Comparison of ENCODE assay signal across 19 cellular contexts in genomic region chr5:140018920-140019644, GRCh38. TPM values are rescaled to one million over a fixed set of nuclear protein-coding genes. Genes with fewer than 3 reads are reported as not detected.
"Had no signal": no experiment of that assay in that cellular context is flagged by ENCODE, and none has a peak within 500 bp of the region (broad histone marks: within the 10 kb centered on the region; RNA-seq: fewer than 3 reads in every experiment).

No MANE protein-coding gene starts in this region.

- H3K4me1 Mint-ChIP-seq: activated CD8-positive, alpha-beta memory T cell treated with anti-CD3 and anti-CD28 coated beads, Interleukin-2, amount 10 ng/mL, durations not matched to agents 7 days and 5 days; activated naive CD4-positive, alpha-beta T cell treated with anti-CD3 and anti-CD28 coated beads, Interleukin-2, amount 10 ng/mL, durations not matched to agents 7 days and 5 days; endodermal cell; mesothelial cell of epicardium; nephron progenitor cell had no signal

- H3K4me3 Mint-ChIP-seq: activated CD4-positive, alpha-beta memory T cell treated with anti-CD3 and anti-CD28 coated beads for 36 hours; activated CD8-positive, alpha-beta memory T cell treated with anti-CD3 and anti-CD28 coated beads, Interleukin-2, amount 10 ng/mL, durations not matched to agents 7 days and 5 days; activated naive CD4-positive, alpha-beta T cell treated with anti-CD3 and anti-CD28 coated beads, Interleukin-2, amount 10 ng/mL, durations not matched to agents 7 days and 5 days; endodermal cell; mesothelial cell of epicardium; nephron progenitor cell; stimulated activated naive CD8-positive, alpha-beta T cell treated with anti-CD3 and anti-CD28 coated beads, Interleukin-15, Interleukin-2, amounts not matched to agents 100 ng/mL and 50 ng/mL, for 24 hours had no signal

- H3K36me3 ChIP-seq: lower lobe of right lung, thoracic aorta, WERI-Rb-1 had no signal

- H3K4me3 ChIP-seq: lower lobe of right lung, skin epidermis, thoracic aorta had no signal

- DNase-seq: activated CD4-positive, alpha-beta memory T cell treated with anti-CD3 and anti-CD28 coated beads for 36 hours; activated CD8-positive, alpha-beta memory T cell treated with anti-CD3 and anti-CD28 coated beads, Interleukin-2, amount 10 ng/mL, durations not matched to agents 7 days and 5 days; activated naive CD4-positive, alpha-beta T cell treated with anti-CD3 and anti-CD28 coated beads, Interleukin-2, amount 10 ng/mL, durations not matched to agents 7 days and 5 days; activated T-cell treated with anti-CD3 and anti-CD28 coated beads, Interleukin-2, amount 50 U/mL, for 1 hour; endodermal cell; hypothalamus; lower lobe of right lung; nephron progenitor cell; occipital lobe; stimulated activated CD4-positive, alpha-beta T cell treated with anti-CD3 and anti-CD28 coated beads, Interleukin-15, amount 100 ng/mL, for 24 hours; stimulated activated CD4-positive, alpha-beta T cell treated with anti-CD3 and anti-CD28 coated beads, Interleukin-4, amount 100 ng/mL, for 4 hours; T-helper 1 cell; WERI-Rb-1 had no signal

- H3K9me3 ChIP-seq: lower lobe of right lung, thoracic aorta had no signal

- H3K9me3 Mint-ChIP-seq: activated CD4-positive, alpha-beta memory T cell treated with anti-CD3 and anti-CD28 coated beads for 36 hours; activated naive CD4-positive, alpha-beta T cell treated with anti-CD3 and anti-CD28 coated beads, Interleukin-2, amount 10 ng/mL, durations not matched to agents 7 days and 5 days; mesothelial cell of epicardium; nephron progenitor cell; stimulated activated naive CD8-positive, alpha-beta T cell treated with anti-CD3 and anti-CD28 coated beads, Interleukin-15, Interleukin-2, amounts not matched to agents 100 ng/mL and 50 ng/mL, for 24 hours had no signal

- H3K36me3 Mint-ChIP-seq: activated CD4-positive, alpha-beta memory T cell treated with anti-CD3 and anti-CD28 coated beads for 36 hours; activated CD8-positive, alpha-beta memory T cell treated with anti-CD3 and anti-CD28 coated beads, Interleukin-2, amount 10 ng/mL, durations not matched to agents 7 days and 5 days; activated naive CD4-positive, alpha-beta T cell treated with anti-CD3 and anti-CD28 coated beads, Interleukin-2, amount 10 ng/mL, durations not matched to agents 7 days and 5 days; mesothelial cell of epicardium had no signal

- H3K27ac ChIP-seq: lower lobe of right lung, skin epidermis, thoracic aorta, WERI-Rb-1 had no signal

- ATAC-seq: activated CD8-positive, alpha-beta memory T cell treated with anti-CD3 and anti-CD28 coated beads, Interleukin-2, amount 10 ng/mL, durations not matched to agents 7 days and 5 days; lower lobe of right lung; SK-N-SH treated with all-trans-retinoic acid at 6 μM for 48 hours had no signal

- H3K27ac Mint-ChIP-seq: activated CD4-positive, alpha-beta memory T cell treated with anti-CD3 and anti-CD28 coated beads for 36 hours; activated CD8-positive, alpha-beta memory T cell treated with anti-CD3 and anti-CD28 coated beads, Interleukin-2, amount 10 ng/mL, durations not matched to agents 7 days and 5 days; activated naive CD4-positive, alpha-beta T cell treated with anti-CD3 and anti-CD28 coated beads, Interleukin-2, amount 10 ng/mL, durations not matched to agents 7 days and 5 days; endodermal cell; mesothelial cell of epicardium; nephron progenitor cell; stimulated activated naive CD8-positive, alpha-beta T cell treated with anti-CD3 and anti-CD28 coated beads, Interleukin-15, Interleukin-2, amounts not matched to agents 100 ng/mL and 50 ng/mL, for 24 hours had no signal

- H3K4me1 ChIP-seq: lower lobe of right lung had no signal

RNA-seq across cellular contexts. Expression of gene NRG2, which starts 24.0 kb away (rescaled TPM):
- total RNA-seq: activated CD4-positive, alpha-beta memory T cell treated with anti-CD3 and anti-CD28 coated beads for 36 hours; kidney epithelial cell had no signal
